9 cellular contexts compared by ENCODE assay signal in the genomic region with DNA sequence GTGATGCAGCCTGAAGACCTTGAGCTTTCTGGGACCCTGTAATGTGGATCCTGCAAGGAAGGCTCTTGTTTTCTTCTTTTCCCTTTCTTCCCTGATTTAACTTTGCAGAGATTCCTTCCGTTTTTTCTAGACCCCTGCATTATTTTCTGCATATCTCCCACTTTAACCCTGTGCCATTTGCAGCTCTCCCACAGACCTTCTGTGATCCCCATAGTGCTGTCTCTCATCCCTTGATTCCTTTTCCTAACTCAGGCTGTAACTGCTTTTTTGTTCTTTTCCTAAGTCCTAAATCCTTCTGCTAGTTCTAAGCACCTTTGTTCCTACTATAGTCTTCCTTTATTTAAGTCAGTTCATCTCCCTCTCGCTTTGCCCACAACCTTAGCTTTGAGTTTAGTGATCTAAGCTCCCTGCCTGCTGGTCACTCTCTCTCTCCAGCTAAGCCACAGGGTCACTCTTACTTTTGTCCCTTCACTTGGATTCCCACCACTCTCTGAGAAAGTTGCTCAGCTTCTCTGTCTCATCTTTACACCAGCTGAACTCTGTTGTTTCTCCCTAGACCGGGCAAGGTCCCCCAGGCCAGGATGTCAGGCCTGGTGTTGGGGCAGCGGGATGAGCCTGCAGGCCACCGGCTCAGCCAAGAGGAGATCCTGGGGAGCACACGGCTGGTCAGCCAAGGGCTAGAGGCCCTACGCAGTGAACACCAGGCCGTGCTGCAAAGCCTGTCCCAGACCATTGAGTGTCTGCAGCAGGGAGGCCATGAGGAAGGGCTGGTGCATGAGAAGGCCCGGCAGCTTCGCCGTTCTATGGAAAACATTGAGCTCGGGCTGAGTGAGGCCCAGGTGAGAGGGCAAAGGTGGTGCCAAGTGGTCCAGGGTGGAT. TPM values are rescaled to one million over a fixed set of nuclear protein-coding genes. Genes with fewer than 3 reads are reported as not detected.
DNase-seq lines count a peak whose midpoint lies in the region; ATAC-seq, FAIRE-seq and TF ChIP-seq lines count a peak whose summit lies in the region.
"Had no signal": no experiment of that assay in that cellular context is flagged by ENCODE, and none has a peak within 500 bp of the region (broad histone marks: within the 10 kb centered on the region; RNA-seq: fewer than 3 reads in every experiment).

No MANE protein-coding gene starts in this region.

- BruUV-seq in mammary epithelial cell (replicated peaks; lab: Mats Ljungman, UMichigan): no TSS peak

- H3K27me3 Mint-ChIP-seq in naive thymus-derived CD8-positive, alpha-beta T cell: no peaks in the 10 kb centered on the region

- H3K4me3 Mint-ChIP-seq in naive thymus-derived CD8-positive, alpha-beta T cell: peak overlapping the region; percentile 93 to 99 (median 95)

- CTCF ChIA-PET in A549 (lab: Yijun Ruan, JAX): interaction anchor here (0.6 to 1.9 kb wide), 4 partner anchors 10 to 1124 kb away, joined by 3 to 13 read pairs (median 6); no protein-coding TSS in a partner anchor
- CTCF ChIA-PET in mammary epithelial cell (lab: Charles Lee; ENCODE audit: low non-redundant PET): interaction anchor here (0.6 kb wide), 1 partner anchor 366 kb away, joined by 3 read pairs; no protein-coding TSS in a partner anchor

- TF ChIP-seq RAD21 in A549 (conservative IDR thresholded peaks at IDR 0.05 in 1 of 2, IDR thresholded peaks at IDR 0.05 in 1 of 2): no peak

- intact Hi-C loops in mammary epithelial cell (cut with micrococcal nuclease): no loop called here

- dilution Hi-C loops in mammary epithelial cell (cut with HindIII; ENCODE audit: low sequenced_read_pairs): no loop called here

- DNase-seq in A549 (ENCODE audit: low read depth in 1 of 2, low spot score in 1 of 2) (no peak), mammary epithelial cell (no peak), NCI-H446 (lab: John Stamatoyannopoulos, UW) (no peak), GM20000 (ENCODE audit: low spot score) (no peak), GOT3 (lab: John Stamatoyannopoulos, UW) (no peak)
- peak in 1 of 10 donors; percentile 57 for DNase-seq in naive thymus-derived CD8-positive, alpha-beta T cell

- H3K36me3 ChIP-seq in HUES6 (ENCODE audit: control insufficient read depth, insufficient read depth, low read length) (peaks cover 33% of the 10 kb centered on the region), mammary epithelial cell (ENCODE audit: insufficient read depth, low read length) (no peaks in the 10 kb centered on the region)

- H3K36me3 Mint-ChIP-seq in naive thymus-derived CD8-positive, alpha-beta T cell: peaks cover 4 to 51% (median 22%) of the 10 kb centered on the region in 3 donors

- POLR2A ChIA-PET in A549 (lab: Yijun Ruan, JAX): no interaction called here
- POLR2A ChIA-PET in naive thymus-derived CD8-positive, alpha-beta T cell (lab: Charles Lee): interaction anchor here (0.6 to 3.3 kb wide), 2 partner anchors 47 to 120 kb away, joined by 4 to 41 read pairs; a partner anchor contains a TSS

- ATAC-seq in A549: no peak
- ATAC-seq in naive thymus-derived CD8-positive, alpha-beta T cell: no peak
- no peak for ATAC-seq in GM21423 (IDR thresholded peaks at IDR 0.05; ENCODE audit: unreplicated experiment)

- H3K4me2 ChIP-seq in A549 (peak overlapping the region; percentile 87), mammary epithelial cell (ENCODE audit: insufficient read depth, low read depth, low read length) (peak overlapping the region; percentile 99)

- H3K4me1 ChIP-seq in A549 (peaks cover 14% of the 10 kb centered on the region), HUES6 (ENCODE audit: control insufficient read depth, insufficient read depth, low read length) (peaks cover 5% of the 10 kb centered on the region; the same call in 1 of the 2 replicates), mammary epithelial cell (ENCODE audit: insufficient read depth, low read length) (peaks cover 21% of the 10 kb centered on the region)

- TF ChIP-seq EP300 in A549 (IDR thresholded peaks at IDR 0.05): no peak

- H2AFZ ChIP-seq in mammary epithelial cell (ENCODE audit: low read depth, low read length): no peak overlapping the region

- 76% methylated on average over 7 of the region's 12 CpGs for WGBS in A549 (ENCODE audit: missing lambda C conversion rate)
- 84% methylated on average over 12 of the region's 12 CpGs for WGBS in mammary epithelial cell (ENCODE audit: low coverage, missing lambda C conversion rate)

- no peak for FAIRE-seq in A549 (lab: Jason Lieb, UNC)
- FAIRE-seq: urothelium cell line had no signal

- H3K27ac Mint-ChIP-seq in naive thymus-derived CD8-positive, alpha-beta T cell: peak overlapping the region; percentile 82 to 100 (median 99)

- H3K4me3 ChIP-seq in A549: peak overlapping the region; percentile 100; the same call in 1 of the 3 replicates
- H3K4me3 ChIP-seq in HUES6 (ENCODE audit: low read depth, low read length): peak overlapping the region; percentile 96
- H3K4me3 ChIP-seq in mammary epithelial cell (replicated peaks in 1 of 3; ENCODE audit: insufficient read depth in 1 of 3, low read depth in 2 of 3, low read length in 3 of 3): no peak overlapping the region

- no peak for TF ChIP-seq POLR2A in A549 (IDR thresholded peaks at IDR 0.05; ENCODE audit: low read length)

- in situ Hi-C loops in mammary epithelial cell (cut with MboI; ENCODE audit: low sequenced_read_pairs in 2 of 2): no loop called here

- H3K9me3 ChIP-seq in A549 (no peaks in the 10 kb centered on the region), HUES6 (ENCODE audit: control insufficient read depth, insufficient read depth, low read depth, low read length) (no peaks in the 10 kb centered on the region), mammary epithelial cell (replicated peaks; ENCODE audit: insufficient read depth, low read length) (no peaks in the 10 kb centered on the region)

- H3K27ac ChIP-seq in A549: peak overlapping the region; percentile 90 to 97; a peak in 4 of 6 replicates
- no peak overlapping the region for H3K27ac ChIP-seq in HUES6 (ENCODE audit: low read depth, low read length)
- H3K27ac ChIP-seq in mammary epithelial cell (ENCODE audit: insufficient read depth, low read depth, low read length): no peak overlapping the region

- H3K9ac ChIP-seq in HUES6 (ENCODE audit: low read length): peak overlapping the region; percentile 12
- H3K9ac ChIP-seq in mammary epithelial cell (ENCODE audit: insufficient read depth, low read length): no peak overlapping the region

- no peaks in the 10 kb centered on the region for H4K20me1 ChIP-seq in mammary epithelial cell (ENCODE audit: insufficient read depth, low read length)

- H3K4me1 Mint-ChIP-seq in naive thymus-derived CD8-positive, alpha-beta T cell: peaks cover 17 to 46% (median 38%) of the 10 kb centered on the region in 4 donors

- H3K9me3 Mint-ChIP-seq in naive thymus-derived CD8-positive, alpha-beta T cell: no peaks in the 10 kb centered on the region

- H3K27me3 ChIP-seq in HUES6 (ENCODE audit: control insufficient read depth, insufficient read depth, low read length) (no peaks in the 10 kb centered on the region), mammary epithelial cell (ENCODE audit: insufficient read depth, low read length) (no peaks in the 10 kb centered on the region)

- peaks cover 19% of the 10 kb centered on the region for H3K79me2 ChIP-seq in mammary epithelial cell (ENCODE audit: insufficient read depth, low read length)

- TF ChIP-seq CTCF in A549 (IDR thresholded peaks at IDR 0.05): no peak
- no peak for TF ChIP-seq CTCF in mammary epithelial cell (conservative IDR thresholded peaks at IDR 0.05 in 1 of 2, IDR thresholded peaks at IDR 0.05 in 1 of 2; ENCODE audit: extremely low read depth in 1 of 2, insufficient read depth in 1 of 2, low read depth in 1 of 2, low read length in 2 of 2)
- no peak for TF ChIP-seq CTCF in GM20000 (IDR thresholded peaks at IDR 0.05; ENCODE audit: extremely low read depth, missing control alignments)

RNA-seq across cellular contexts. Expression of a gene that starts 1.6 kb away (rescaled TPM):
- polyA plus RNA-seq in A549 (2011; rRNA removed) (8.4 and 10.0 TPM in 2 replicates), A549 (2017; fragmentation: RNase III; extraction: RNeasy Plus Mini Kit Qiagen cat#74134 plus additional on column Dnase treatment) (7.7 to 11.8 TPM (median 9.9 TPM) in 3 replicates), mammary epithelial cell (9.3 TPM)
- polyA plus RNA-seq in A549 (2012; cell fraction: cytosol; rRNA removed): 6.1 and 7.2 TPM in 2 replicates
- 19.6 and 22.7 TPM in 2 replicates for polyA plus RNA-seq in A549 (2012; cell fraction: nucleus; rRNA removed)
- 11.1 and 14.1 TPM in 2 replicates for polyA minus RNA-seq in A549 (2011; rRNA and poly(A)+ RNA removed)
- 10 to 100 TPM; 17.5 to 20.2 TPM for total RNA-seq in mammary epithelial cell
- polyA minus RNA-seq in mammary epithelial cell: 1.9 TPM
- 10 to 100 TPM; 57.2 to 64.6 TPM for total RNA-seq in naive thymus-derived CD8-positive, alpha-beta T cell
- polyA plus RNA-seq in naive thymus-derived CD8-positive, alpha-beta T cell: 10 to 100 TPM in 2 of 3 donors, 1 to 10 TPM in 1; 9.9 to 12.7 (median 10.9) TPM

RNA-seq across cellular contexts. Expression of a gene that starts 1.8 kb away (rescaled TPM):
- polyA plus RNA-seq in A549 (2011; rRNA removed): 20.9 and 33.7 TPM in 2 replicates
- 61.5 and 66.4 TPM in 2 replicates for polyA plus RNA-seq in A549 (2012; cell fraction: cytosol; rRNA removed)
- 56.0 and 69.6 TPM in 2 replicates for polyA plus RNA-seq in A549 (2012; cell fraction: nucleus; rRNA removed)
- polyA plus RNA-seq in A549 (2017; fragmentation: RNase III; extraction: RNeasy Plus Mini Kit Qiagen cat#74134 plus additional on column Dnase treatment): 50.9 to 55.6 TPM (median 51.9 TPM) in 3 replicates
- polyA minus RNA-seq in A549 (2011; rRNA and poly(A)+ RNA removed): 22.5 and 33.6 TPM in 2 replicates
- 10 to 100 TPM; 13.3 to 75.2 TPM for total RNA-seq in mammary epithelial cell
- polyA plus RNA-seq in mammary epithelial cell: 41.3 TPM
- polyA minus RNA-seq in mammary epithelial cell: 26.7 TPM
- 10 to 100 TPM; 58.1 to 59.3 TPM for total RNA-seq in naive thymus-derived CD8-positive, alpha-beta T cell
- 10 to 100 TPM; 40.7 to 69.9 (median 59.5) TPM for polyA plus RNA-seq in naive thymus-derived CD8-positive, alpha-beta T cell

RNA-seq across cellular contexts. Expression of a gene that starts 7.3 kb away (rescaled TPM):
- polyA plus RNA-seq in A549 (2011; rRNA removed): 12.1 and 14.6 TPM in 2 replicates
- polyA plus RNA-seq in A549 (2012; cell fraction: cytosol; rRNA removed): 10.3 and 11.7 TPM in 2 replicates
- 40.8 and 41.6 TPM in 2 replicates for polyA plus RNA-seq in A549 (2012; cell fraction: nucleus; rRNA removed)
- polyA plus RNA-seq in A549 (2017; fragmentation: RNase III; extraction: RNeasy Plus Mini Kit Qiagen cat#74134 plus additional on column Dnase treatment): 8.1 to 10.6 TPM (median 10.0 TPM) in 3 replicates
- 21.1 and 29.5 TPM in 2 replicates for polyA minus RNA-seq in A549 (2011; rRNA and poly(A)+ RNA removed)
- 10 to 100 TPM; 21.5 to 31.5 TPM for total RNA-seq in mammary epithelial cell
- 11.2 TPM for polyA plus RNA-seq in mammary epithelial cell
- polyA minus RNA-seq in mammary epithelial cell: 29.0 TPM
- total RNA-seq in naive thymus-derived CD8-positive, alpha-beta T cell: 10 to 100 TPM; 13.2 to 14.4 TPM
- polyA plus RNA-seq in naive thymus-derived CD8-positive, alpha-beta T cell: 1 to 10 TPM; 1.6 to 3.5 (median 1.6) TPM

RNA-seq across cellular contexts. Expression of a gene that starts 15.1 kb away (rescaled TPM):
- 2.8 and 3.4 TPM in 2 replicates for polyA plus RNA-seq in A549 (2011; rRNA removed)
- polyA plus RNA-seq in A549 (2012; cell fraction: cytosol; rRNA removed): 4.3 and 6.3 TPM in 2 replicates
- 14.0 and 14.4 TPM in 2 replicates for polyA plus RNA-seq in A549 (2012; cell fraction: nucleus; rRNA removed)
- polyA plus RNA-seq in A549 (2017; fragmentation: RNase III; extraction: RNeasy Plus Mini Kit Qiagen cat#74134 plus additional on column Dnase treatment): 4.5 to 5.7 TPM (median 5.6 TPM) in 3 replicates
- polyA minus RNA-seq in A549 (2011; rRNA and poly(A)+ RNA removed): 4.8 and 7.2 TPM in 2 replicates
- total RNA-seq in mammary epithelial cell: 100 to 1,000 TPM; 141 to 277 TPM
- 124 TPM for polyA plus RNA-seq in mammary epithelial cell
- polyA minus RNA-seq in mammary epithelial cell: 118 TPM
- 10 to 100 TPM; 19.4 to 22.2 TPM for total RNA-seq in naive thymus-derived CD8-positive, alpha-beta T cell
- 10 to 100 TPM in 1 of 3 donors, 1 to 10 TPM in 1, not detected in 1; 6.5 to 10.3 TPM for polyA plus RNA-seq in naive thymus-derived CD8-positive, alpha-beta T cell

RNA-seq across cellular contexts. Expression of a gene that starts 39.6 kb away (rescaled TPM):
- polyA plus RNA-seq in A549 (2011; rRNA removed) (51.9 and 52.3 TPM in 2 replicates), A549 (2017; fragmentation: RNase III; extraction: RNeasy Plus Mini Kit Qiagen cat#74134 plus additional on column Dnase treatment) (54.0 to 56.2 TPM (median 55.7 TPM) in 3 replicates), mammary epithelial cell (82.8 TPM)
- 37.5 and 37.8 TPM in 2 replicates for polyA plus RNA-seq in A549 (2012; cell fraction: cytosol; rRNA removed)
- polyA plus RNA-seq in A549 (2012; cell fraction: nucleus; rRNA removed): 12.6 and 15.4 TPM in 2 replicates
- 27.4 and 31.2 TPM in 2 replicates for polyA minus RNA-seq in A549 (2011; rRNA and poly(A)+ RNA removed)
- 10 to 100 TPM; 61.0 to 85.0 TPM for total RNA-seq in mammary epithelial cell
- 40.5 TPM for polyA minus RNA-seq in mammary epithelial cell
- total RNA-seq in naive thymus-derived CD8-positive, alpha-beta T cell: 10 to 100 TPM; 53.9 to 55.5 TPM
- polyA plus RNA-seq in naive thymus-derived CD8-positive, alpha-beta T cell: 10 to 100 TPM; 52.7 to 74.5 (median 57.8) TPM

Comparison
In these comparisons a context has a peak if more than half of its experiments do, and no peak if none do; other contexts are left out.
1. H3K27ac ChIP-seq: peak in A549 (2 of 2); none in HUES6 (single experiment) and mammary epithelial cell (single experiment).
2. H3K4me3 ChIP-seq: peak in A549 (single experiment) and HUES6 (single experiment); none in mammary epithelial cell (0 of 3).